In genomic region chr17:36602030-36602737, GRCh38 we compare ENCODE assay signal across 8 cellular contexts. TPM values are rescaled to one million over a fixed set of nuclear protein-coding genes. Genes with fewer than 3 reads are reported as not detected.
A peak's percentile ranks its signal among the peaks of the same experiment; 100 is the strongest.
DNase-seq lines count a peak whose midpoint lies in the region; FAIRE-seq and TF ChIP-seq lines count a peak whose summit lies in the region.

No MANE protein-coding gene starts in this region.

- peak overlapping the region; percentile 70 for H3K4me3 ChIP-seq in iPS DF 6.9 (ENCODE audit: low read length)
- H3K4me3 ChIP-seq in skeletal muscle cell (ENCODE audit: low read depth, low read length): peak overlapping the region; percentile 95

- peaks cover 29% of the 10 kb centered on the region for H3K36me3 Mint-ChIP-seq in activated naive CD8-positive, alpha-beta T cell treated with anti-CD3 and anti-CD28 coated beads for 36 hours

- H3K4me3 Mint-ChIP-seq in activated naive CD8-positive, alpha-beta T cell treated with anti-CD3 and anti-CD28 coated beads for 36 hours: peak overlapping the region; percentile 91

- TF ChIP-seq POLR2A in GM12891 (IDR thresholded peaks at IDR 0.05; ENCODE audit: low read depth, low read length): no peak

- H3K4me1 Mint-ChIP-seq in activated naive CD8-positive, alpha-beta T cell treated with anti-CD3 and anti-CD28 coated beads for 36 hours: peaks cover 31% of the 10 kb centered on the region

- 0 out of 2 replicates have a peak, but pooled peaks cover 2% of the 10 kb centered on the region for H3K4me1 ChIP-seq in iPS DF 6.9 (ENCODE audit: control insufficient read depth, insufficient read depth, low read length)

- peak overlapping the region; percentile 91 for H3K27ac Mint-ChIP-seq in activated naive CD8-positive, alpha-beta T cell treated with anti-CD3 and anti-CD28 coated beads for 36 hours

- no peaks in the 10 kb centered on the region for H3K27me3 ChIP-seq in iPS DF 6.9 (ENCODE audit: control insufficient read depth, insufficient read depth, low read length)

- no peaks in the 10 kb centered on the region for H3K9me3 Mint-ChIP-seq in activated naive CD8-positive, alpha-beta T cell treated with anti-CD3 and anti-CD28 coated beads for 36 hours

- H3K9me3 ChIP-seq in KOPT-K1 (ENCODE audit: insufficient read depth, low read length, poor library complexity, severe bottlenecking): no peaks in the 10 kb centered on the region
- H3K9me3 ChIP-seq in iPS DF 6.9 (ENCODE audit: control insufficient read depth, insufficient read depth, low read length): no peaks in the 10 kb centered on the region

- H3K36me3 ChIP-seq in KOPT-K1 (ENCODE audit: insufficient read depth, low read length) (peaks cover 23% of the 10 kb centered on the region; the same call in 1 of the 2 replicates), iPS DF 6.9 (ENCODE audit: control insufficient read depth, insufficient read depth, low read length) (0 out of 2 replicates have a peak, but pooled peaks cover 7% of the 10 kb centered on the region)

- DNase-seq in NCI-H82 (lab: John Stamatoyannopoulos, UW) (peak; percentile 58), NCI-H82 treated with DMSO at 0.1 percent for 48 hours (lab: John Stamatoyannopoulos, UW; ENCODE audit: unreplicated experiment) (no peak), iPS DF 6.9 (ENCODE audit: low read depth, low spot score) (no peak), skeletal muscle cell (ENCODE audit: low read depth) (no peak), GM12891 (ENCODE audit: insufficient read length, low spot score) (no peak), iPS-NIHi7 (ENCODE audit: extremely low spot score) (no peak)
- DNase-seq in activated naive CD8-positive, alpha-beta T cell treated with anti-CD3 and anti-CD28 coated beads for 36 hours: peak; percentile 11

- no peak for FAIRE-seq in GM12891 (lab: Jason Lieb, UNC)

- no peaks in the 10 kb centered on the region for H3K27me3 Mint-ChIP-seq in activated naive CD8-positive, alpha-beta T cell treated with anti-CD3 and anti-CD28 coated beads for 36 hours

- WGBS in iPS DF 6.9 (ENCODE audit: insufficient coverage, insufficient read length): no CpG with 5 or more reads among the region's 38 CpGs

- H3K27ac ChIP-seq in KOPT-K1 (ENCODE audit: low read depth, low read length, poor library complexity, severe bottlenecking): peak overlapping the region; percentile 69
- H3K27ac ChIP-seq in iPS DF 6.9 (ENCODE audit: low read length): no peak overlapping the region

TF ChIP-seq in GM12891, 5 proteins besides CTCF, POLR2A, EP300 and RAD21:
- TF ChIP-seq TAF1 (IDR thresholded peaks at IDR 0.05; ENCODE audit: low read depth, low read length): no peak
- TF ChIP-seq POLR2AphosphoS5 (IDR thresholded peaks at IDR 0.05; ENCODE audit: low read depth, low read length): no peak
- no peak for TF ChIP-seq PAX5 (IDR thresholded peaks at IDR 0.05; ENCODE audit: insufficient read depth, low read length, severe bottlenecking)
- TF ChIP-seq POU2F2 (IDR thresholded peaks at IDR 0.05; ENCODE audit: low read depth, low read length): no peak
- no peak for TF ChIP-seq SPI1 (IDR thresholded peaks at IDR 0.05; ENCODE audit: low read depth, low read length)

RNA-seq across cellular contexts. Expression of gene MRM1, which starts 0.8 kb away (rescaled TPM):
- 10 to 100 TPM; 24.4 to 26.4 TPM for total RNA-seq in activated naive CD8-positive, alpha-beta T cell treated with anti-CD3 and anti-CD28 coated beads for 36 hours
- polyA plus RNA-seq in GM12891 (2012; ENCODE audit: low read depth, missing spikeins): 6.4 TPM

RNA-seq across cellular contexts. Expression of gene DHRS11, which starts 10.5 kb away (rescaled TPM):
- 10 to 100 TPM; 10.1 to 14.1 TPM for total RNA-seq in activated naive CD8-positive, alpha-beta T cell treated with anti-CD3 and anti-CD28 coated beads for 36 hours
- polyA plus RNA-seq in GM12891 (2012; ENCODE audit: low read depth, missing spikeins): 8.9 TPM

RNA-seq across cellular contexts. Expression of gene GGNBP2, which starts 57.5 kb away (rescaled TPM):
- total RNA-seq in activated naive CD8-positive, alpha-beta T cell treated with anti-CD3 and anti-CD28 coated beads for 36 hours: 10 to 100 TPM; 72.8 to 74.6 TPM
- polyA plus RNA-seq in GM12891 (2012; ENCODE audit: low read depth, missing spikeins): 35.0 TPM

Comparison
In these comparisons a context has a peak if more than half of its experiments do, and no peak if none do; other contexts are left out.
1. DNase-seq: peak in NCI-H82 (single experiment) and activated naive CD8-positive, alpha-beta T cell treated with anti-CD3 and anti-CD28 coated beads for 36 hours (single experiment); none in NCI-H82 treated with DMSO at 0.1 percent for 48 hours (single experiment), iPS DF 6.9 (single experiment), skeletal muscle cell (single experiment), GM12891 (single experiment) and iPS-NIHi7 (single experiment).